Comparison of ENCODE assay signal across 8 cellular contexts in genomic region chr5:141349917-141350619, GRCh38. TPM values are rescaled to one million over a fixed set of nuclear protein-coding genes. Genes with fewer than 3 reads are reported as not detected.
DNase-seq lines count a peak whose midpoint lies in the region; ATAC-seq and TF ChIP-seq lines count a peak whose summit lies in the region.

Gene PCDHGB1 (plus strand): TSS chr5:141350099. CDS start chr5:141350261, 162 bp downstream.

- ATAC-seq in HG03095 (IDR thresholded peaks at IDR 0.05; ENCODE audit: unreplicated experiment) (peak; percentile 89), GM21381 (IDR thresholded peaks at IDR 0.05; ENCODE audit: unreplicated experiment) (no peak)

- DNase-seq in NK-92 treated with Interleukin-12 subunit alpha and Interleukin-12 subunit beta, amount 100 ng/mL, for 24 hours (lab: John Stamatoyannopoulos, UW): peak; percentile 17
- DNase-seq in NK-92 (lab: John Stamatoyannopoulos, UW; ENCODE audit: unreplicated experiment) (no peak), choroid plexus epithelial cell (ENCODE audit: low read depth) (peak; percentile 47), medulla oblongata (ENCODE audit: extremely low spot score) (peak; percentile 46)
- no peak for DNase-seq in effector CD8-positive, alpha-beta T cell (lab: John Stamatoyannopoulos, UW)

- peak; percentile 51 for TF ChIP-seq CTCF in choroid plexus epithelial cell (conservative IDR thresholded peaks at IDR 0.05; ENCODE audit: low read depth, low read length)

- H3K4me3 ChIP-seq in choroid plexus epithelial cell (ENCODE audit: low read depth, low read length): peak within 1 kb of the TSS; percentile 9

TF ChIP-seq in PFSK-1, 5 proteins besides CTCF, POLR2A, EP300 and RAD21:
- TF ChIP-seq TAF1 (IDR thresholded peaks at IDR 0.05; ENCODE audit: borderline replicate concordance, insufficient read depth, low read length) (no peak), POLR2AphosphoS5 (IDR thresholded peaks at IDR 0.05; ENCODE audit: low read depth, low read length) (peak; percentile 51; the same call in 1 of the 2 replicates)

RNA-seq across cellular contexts. Expression of gene PCDHGB1, which starts in this region (rescaled TPM):
- 1.4 TPM for polyA plus RNA-seq in PFSK-1 (2012; ENCODE audit: insufficient read length, low read depth)

Comparison
In these comparisons a context has a peak if more than half of its experiments do, and no peak if none do; other contexts are left out.
1. DNase-seq: peak in NK-92 treated with Interleukin-12 subunit alpha and Interleukin-12 subunit beta, amount 100 ng/mL, for 24 hours (single experiment), choroid plexus epithelial cell (single experiment) and medulla oblongata (single experiment); none in NK-92 (single experiment) and effector CD8-positive, alpha-beta T cell (single experiment).